Comparison of ENCODE assay signal across 22 cellular contexts in the genomic region with DNA sequence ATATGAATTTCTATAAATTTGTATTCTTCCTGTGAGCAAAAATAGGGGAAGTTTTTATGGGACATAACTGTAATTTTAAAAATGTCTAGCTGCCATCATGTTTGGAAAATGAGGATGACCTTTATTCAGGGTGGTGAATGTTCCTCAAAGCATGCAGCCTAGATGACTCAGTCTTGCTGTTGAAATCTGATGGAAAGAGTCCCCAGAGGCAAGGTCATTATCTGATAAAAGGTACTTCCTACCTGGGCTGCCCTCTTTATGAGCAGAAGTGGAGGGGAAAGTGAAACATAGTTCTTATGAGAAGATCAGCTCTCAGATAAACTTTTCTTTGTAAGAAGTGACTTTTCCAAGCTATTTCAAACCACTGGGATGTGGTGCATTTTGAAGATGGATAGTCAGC.
A peak's percentile ranks its signal among the peaks of the same experiment; 100 is the strongest.
DNase-seq lines count a peak whose midpoint lies in the region; ATAC-seq and TF ChIP-seq lines count a peak whose summit lies in the region.
"Had no signal": no experiment of that assay in that cellular context is flagged by ENCODE, and none has a peak within 500 bp of the region (broad histone marks: within the 10 kb centered on the region; RNA-seq: fewer than 3 reads in every experiment).

No MANE protein-coding gene starts in this region.

- H3K27me3 ChIP-seq in IMR-90 (ENCODE audit: control insufficient read depth, insufficient read depth, low read length) = no peaks in the 10 kb centered on the region
- H3K27me3 ChIP-seq: body of pancreas, heart left ventricle, neural progenitor cell, testis had no signal

- TF ChIP-seq RAD21 in IMR-90 (IDR thresholded peaks at IDR 0.05; ENCODE audit: low read length) = no peak

- H3K4me3 ChIP-seq in IMR-90 (ENCODE audit: insufficient read depth, low read depth, low read length) = no peak overlapping the region
- H3K4me3 ChIP-seq: body of pancreas, GM12878, heart left ventricle, neural progenitor cell, testis had no signal

- no peak overlapping the region; the same call in 1 of the 2 replicates for H3K18ac ChIP-seq in IMR-90 (ENCODE audit: low read depth, low read length)

- peak overlapping the region; percentile 85; the same call in 1 of the 2 replicates for H2BK120ac ChIP-seq in IMR-90 (ENCODE audit: low read depth, low read length)

- peak overlapping the region; percentile 66 for H3K4ac ChIP-seq in IMR-90 (ENCODE audit: low read depth, low read length)

- no peaks in the 10 kb centered on the region for H3K9me1 ChIP-seq in IMR-90 (ENCODE audit: insufficient read depth, low read length)

- ATAC-seq in IMR-90 (ENCODE audit: low read depth) = peak; percentile 46; the same call in 1 of the 2 replicates
- no peak for ATAC-seq in GM18520 (IDR thresholded peaks at IDR 0.05; ENCODE audit: unreplicated experiment)
- ATAC-seq: activated T-cell treated with anti-CD3 and anti-CD28 coated beads, Interleukin-2, amount 50 U/mL, for 4 hours; body of pancreas; GM12878; heart left ventricle had no signal

- TF ChIP-seq CTCF in IMR-90 (conservative IDR thresholded peaks at IDR 0.05; ENCODE audit: low read depth, low read length) (no peak), RWPE1 (conservative IDR thresholded peaks at IDR 0.05; ENCODE audit: low read depth) (no peak), glutamatergic neuron (IDR thresholded peaks at IDR 0.05; ENCODE audit: partially characterized antibody, unreplicated experiment) (no peak)

- no peak overlapping the region; the same call in 1 of the 2 replicates for H3K56ac ChIP-seq in IMR-90 (ENCODE audit: extremely low read depth, insufficient read depth, low read length)

- no peaks in the 10 kb centered on the region for H3K36me3 ChIP-seq in IMR-90 (ENCODE audit: control insufficient read depth, insufficient read depth, low read length)
- H3K36me3 ChIP-seq: heart left ventricle, neural progenitor cell, WERI-Rb-1 had no signal

- H4K20me1 ChIP-seq in IMR-90 (ENCODE audit: insufficient read depth, low read length) = no peaks in the 10 kb centered on the region

- peak overlapping the region; percentile 89 for H3K14ac ChIP-seq in IMR-90 (replicated peaks; ENCODE audit: low read depth, low read length)

- H3K4me2 ChIP-seq in IMR-90 (ENCODE audit: low read depth, low read length) = 0 out of 2 replicates have a peak overlapping the region, but pooled peaks have one; percentile 25
- H3K4me2 ChIP-seq: neural progenitor cell had no signal

- H2AK5ac ChIP-seq in IMR-90 (ENCODE audit: low read depth, low read length) = peak overlapping the region; percentile 54; the same call in 1 of the 2 replicates

- dilution Hi-C loops in IMR-90 (cut with HindIII; ENCODE audit: low sequenced_read_pairs, unreplicated experiment) = no loop called here

- peak overlapping the region; percentile 67 for H2BK5ac ChIP-seq in IMR-90 (ENCODE audit: low read depth, low read length, poor library complexity, severe bottlenecking)

- H3K4me1 Mint-ChIP-seq in glutamatergic neuron (ENCODE audit: low read depth, unreplicated experiment) = no peaks in the 10 kb centered on the region
- H3K4me1 Mint-ChIP-seq: activated naive CD4-positive, alpha-beta T cell treated with anti-CD3 and anti-CD28 coated beads, Interleukin-2, amount 50 U/mL, for 24 hours; B cell had no signal

- H3K9ac ChIP-seq in IMR-90 (ENCODE audit: low read depth, low read length) = no peak overlapping the region
- H3K9ac ChIP-seq: neural progenitor cell had no signal

- intact Hi-C loops in IMR-90 (cut with micrococcal nuclease) = no loop called here

- CTCF ChIA-PET in IMR-90 (lab: Yijun Ruan, JAX) = interaction anchor here (0.7 kb wide), 2 partner anchors 11 to 31 kb away, joined by 3 read pairs; no protein-coding TSS in a partner anchor
- CTCF ChIA-PET in RWPE1 (lab: Yijun Ruan, JAX) = interaction anchor here (0.5 kb wide), 1 partner anchor 14 kb away, joined by 3 read pairs; no protein-coding TSS in a partner anchor

- no peak for TF ChIP-seq POLR2A in IMR-90 (IDR thresholded peaks at IDR 0.05; ENCODE audit: low read depth, low read length)

- H3K27ac ChIP-seq in IMR-90 (ENCODE audit: insufficient read depth, low read length) (no peak overlapping the region), RWPE1 (no peak overlapping the region)
- H3K27ac ChIP-seq: body of pancreas, heart left ventricle, neural progenitor cell, testis, WERI-Rb-1 had no signal

- no peak overlapping the region for H2AFZ ChIP-seq in IMR-90 (replicated peaks; ENCODE audit: low read length, poor library complexity)
- H2AFZ ChIP-seq: neural progenitor cell had no signal

- H3K23ac ChIP-seq in IMR-90 (ENCODE audit: low read depth, low read length) = no peak overlapping the region

- H2AK9ac ChIP-seq in IMR-90 (replicated peaks; ENCODE audit: low read depth, low read length, poor library complexity) = no peak overlapping the region

- H4K5ac ChIP-seq in IMR-90 (ENCODE audit: low read depth, low read length) = no peak overlapping the region

- H3K79me1 ChIP-seq in IMR-90 (ENCODE audit: low read depth in 1 of 2, low read length in 2 of 2) = no peaks in the 10 kb centered on the region

- H4K8ac ChIP-seq in IMR-90 (ENCODE audit: low read depth in 2 of 2, low read length in 2 of 2) = peak overlapping the region in 1 of 2 experiments; percentile 27; a peak in 1 of 4 replicates

- BruUV-seq in IMR-90 (replicated peaks; lab: Mats Ljungman, UMichigan) = no TSS peak

- no peak overlapping the region; the same call in 2 of the 3 replicates for H2BK15ac ChIP-seq in IMR-90 (ENCODE audit: low read depth, low read length)

- peaks cover 4% of the 10 kb centered on the region; the same call in 1 of the 2 replicates for H3K4me1 ChIP-seq in IMR-90 (ENCODE audit: control insufficient read depth, insufficient read depth, low read length)
- H3K4me1 ChIP-seq: body of pancreas, heart left ventricle, testis had no signal

- no peaks in the 10 kb centered on the region for H3K9me3 Mint-ChIP-seq in glutamatergic neuron (ENCODE audit: unreplicated experiment)
- H3K9me3 Mint-ChIP-seq: dendritic cell treated with granulocyte-macrophage colony-stimulating factor and Interleukin-4, amounts not matched to agents 40 ng/mL and 50 ng/mL, for 4 days; neural progenitor cell had no signal

- H3K4me3 Mint-ChIP-seq in glutamatergic neuron (ENCODE audit: unreplicated experiment) = no peak overlapping the region
- H3K4me3 Mint-ChIP-seq: activated CD4-positive, alpha-beta memory T cell treated with anti-CD3 and anti-CD28 coated beads for 36 hours; activated naive CD4-positive, alpha-beta T cell treated with anti-CD3 and anti-CD28 coated beads, Interleukin-2, amount 50 U/mL, for 24 hours; activated T-cell treated with anti-CD3 and anti-CD28 coated beads, Interleukin-2, amount 50 U/mL, for 4 hours; B cell; dendritic cell treated with granulocyte-macrophage colony-stimulating factor and Interleukin-4, amounts not matched to agents 40 ng/mL and 50 ng/mL, for 4 days; mesothelial cell of epicardium; neural progenitor cell had no signal

- H3K27me3 Mint-ChIP-seq in glutamatergic neuron (ENCODE audit: unreplicated experiment) = no peaks in the 10 kb centered on the region
- H3K27me3 Mint-ChIP-seq: activated CD4-positive, alpha-beta memory T cell treated with anti-CD3 and anti-CD28 coated beads for 36 hours; activated naive CD4-positive, alpha-beta T cell treated with anti-CD3 and anti-CD28 coated beads, Interleukin-2, amount 50 U/mL, for 24 hours; B cell; dendritic cell treated with granulocyte-macrophage colony-stimulating factor and Interleukin-4, amounts not matched to agents 40 ng/mL and 50 ng/mL, for 4 days had no signal

- DNase-seq in IMR-90 = peak; percentile 51
- peak; percentile 18 for DNase-seq in RWPE1 (ENCODE audit: low spot score)
- DNase-seq in fibroblast of peridontal ligament (ENCODE audit: extremely low read depth) = peak; percentile 45
- DNase-seq in renal cortical epithelial cell (ENCODE audit: low read depth) = peak; percentile 32
- no peak for DNase-seq in glutamatergic neuron
- DNase-seq in NK-92 treated with Interleukin-12 subunit alpha and Interleukin-12 subunit beta, amount 100 ng/mL, for 24 hours (lab: John Stamatoyannopoulos, UW) = no peak
- DNase-seq: activated CD4-positive, alpha-beta memory T cell treated with anti-CD3 and anti-CD28 coated beads for 36 hours; activated T-cell treated with anti-CD3 and anti-CD28 coated beads, Interleukin-2, amount 50 U/mL, for 4 hours; body of pancreas; GF-D8; heart left ventricle; NCI-H146; Right ventricle myocardium superior; testis; WERI-Rb-1 had no signal

- H3K36me3 Mint-ChIP-seq in glutamatergic neuron (ENCODE audit: unreplicated experiment) = no peaks in the 10 kb centered on the region
- H3K36me3 Mint-ChIP-seq: activated CD4-positive, alpha-beta memory T cell treated with anti-CD3 and anti-CD28 coated beads for 36 hours; activated naive CD4-positive, alpha-beta T cell treated with anti-CD3 and anti-CD28 coated beads, Interleukin-2, amount 50 U/mL, for 24 hours; mesothelial cell of epicardium; neural progenitor cell had no signal

- peak overlapping the region; percentile 51; the same call in 1 of the 2 replicates for H4K91ac ChIP-seq in IMR-90 (ENCODE audit: insufficient read depth, low read depth, low read length)

- H3K9me3 ChIP-seq in IMR-90 (ENCODE audit: control insufficient read depth, insufficient read depth, low read length) = no peaks in the 10 kb centered on the region
- H3K9me3 ChIP-seq: body of pancreas, heart left ventricle, testis had no signal

- H2BK20ac ChIP-seq in IMR-90 (ENCODE audit: low read depth, low read length) = peak overlapping the region; percentile 73

- in situ Hi-C loops in IMR-90 (cut with MboI; ENCODE audit: low sequenced_read_pairs) = no loop called here

- H3K27ac Mint-ChIP-seq in glutamatergic neuron (ENCODE audit: unreplicated experiment) = no peak overlapping the region
- H3K27ac Mint-ChIP-seq: activated CD4-positive, alpha-beta memory T cell treated with anti-CD3 and anti-CD28 coated beads for 36 hours; activated naive CD4-positive, alpha-beta T cell treated with anti-CD3 and anti-CD28 coated beads, Interleukin-2, amount 50 U/mL, for 24 hours; B cell; dendritic cell treated with granulocyte-macrophage colony-stimulating factor and Interleukin-4, amounts not matched to agents 40 ng/mL and 50 ng/mL, for 4 days; mesothelial cell of epicardium; neural progenitor cell had no signal

- POLR2A ChIA-PET in IMR-90 (lab: Charles Lee; ENCODE audit: unreplicated experiment) (no interaction called here), RWPE1 (lab: Yijun Ruan, JAX; ENCODE audit: low non-redundant PET) (no interaction called here)

TF ChIP-seq in IMR-90, 13 proteins besides CTCF, POLR2A, EP300 and RAD21:
- TF ChIP-seq BHLHE40 (IDR thresholded peaks at IDR 0.05; ENCODE audit: low read depth, low read length) = no peak
- TF ChIP-seq CEBPB (IDR thresholded peaks at IDR 0.05; ENCODE audit: low read depth, low read length) = peak; percentile 55; the same call in 1 of the 2 replicates

Comparison
In these comparisons a context has a peak if more than half of its experiments do, and no peak if none do; other contexts are left out.
1. DNase-seq: peak in IMR-90 (single experiment), RWPE1 (single experiment), fibroblast of peridontal ligament (single experiment) and renal cortical epithelial cell (single experiment); none in glutamatergic neuron (single experiment) and NK-92 treated with Interleukin-12 subunit alpha and Interleukin-12 subunit beta, amount 100 ng/mL, for 24 hours (single experiment).